ENCODE assay signal across 8 cellular contexts in genomic region chr13:50130686-50131051, GRCh38.
DNase-seq lines count a peak whose midpoint lies in the region; ATAC-seq lines count a peak whose summit lies in the region.

No MANE protein-coding gene starts in this region.

- H3K4me1 ChIP-seq in ES-I3 (ENCODE audit: insufficient read depth, low read length) (peaks cover 12% of the 10 kb centered on the region; the same call in 1 of the 2 replicates), HUES6 (ENCODE audit: control insufficient read depth, insufficient read depth, low read length) (peaks cover 51% of the 10 kb centered on the region), adipocyte (ENCODE audit: control insufficient read depth, insufficient read depth, low read length) (peaks cover 36% of the 10 kb centered on the region), iPS-15b (ENCODE audit: control insufficient read depth, insufficient read depth, low read length) (peaks cover 19% of the 10 kb centered on the region)

- peak overlapping the region; percentile 55 for H3K4me3 ChIP-seq in HUES6 (ENCODE audit: low read depth, low read length)
- peak overlapping the region; percentile 86 for H3K4me3 ChIP-seq in adipocyte (ENCODE audit: low read length)
- peak overlapping the region; percentile 59 for H3K4me3 ChIP-seq in iPS-15b (ENCODE audit: low read depth, low read length)

- peak; percentile 47 for DNase-seq in adipocyte (ENCODE audit: low read depth)
- peak; percentile 32 for DNase-seq in stimulated activated CD8-positive, alpha-beta memory T cell treated with anti-CD3 and anti-CD28 coated beads, Interleukin-4, amount 100 ng/mL, for 48 hours
- DNase-seq in NCI-H187 treated with DMSO at 0.1 percent for 48 hours (lab: John Stamatoyannopoulos, UW) = no peak
- DNase-seq in NCI-H510A (lab: John Stamatoyannopoulos, UW) = no peak

- ATAC-seq in HG03520 (IDR thresholded peaks at IDR 0.05; ENCODE audit: unreplicated experiment) = no peak

- H3K36me3 ChIP-seq in ES-I3 (ENCODE audit: insufficient read depth, low read length) (no peaks in the 10 kb centered on the region), HUES6 (ENCODE audit: control insufficient read depth, insufficient read depth, low read length) (no peaks in the 10 kb centered on the region), adipocyte (ENCODE audit: control insufficient read depth, insufficient read depth, low read length, severe bottlenecking) (no peaks in the 10 kb centered on the region), iPS-15b (ENCODE audit: control insufficient read depth, insufficient read depth, low read length) (no peaks in the 10 kb centered on the region)

- H3K27ac ChIP-seq in HUES6 (ENCODE audit: low read depth, low read length) = no peak overlapping the region

- H3K27me3 ChIP-seq in HUES6 (ENCODE audit: control insufficient read depth, insufficient read depth, low read length) (peaks cover 100% of the 10 kb centered on the region), adipocyte (replicated peaks; ENCODE audit: control insufficient read depth, insufficient read depth, low read length) (peaks cover 4% of the 10 kb centered on the region), iPS-15b (ENCODE audit: control insufficient read depth, insufficient read depth, low read length) (peaks cover 99% of the 10 kb centered on the region)

- H3K9me3 ChIP-seq in ES-I3 (ENCODE audit: control insufficient read depth, insufficient read depth, low read length) (no peaks in the 10 kb centered on the region), HUES6 (ENCODE audit: control insufficient read depth, insufficient read depth, low read depth, low read length) (no peaks in the 10 kb centered on the region), adipocyte (ENCODE audit: control insufficient read depth, low read length) (peaks cover 25% of the 10 kb centered on the region), iPS-15b (ENCODE audit: control insufficient read depth, insufficient read depth, low read length) (no peaks in the 10 kb centered on the region)

- H3K9ac ChIP-seq in ES-I3 (ENCODE audit: low read depth, low read length) = peak overlapping the region; percentile 50; the same call in 1 of the 2 replicates
- no peak overlapping the region for H3K9ac ChIP-seq in HUES6 (ENCODE audit: low read length)
- peak overlapping the region; percentile 90 for H3K9ac ChIP-seq in adipocyte (ENCODE audit: low read length)
- no peak overlapping the region for H3K9ac ChIP-seq in iPS-15b (ENCODE audit: low read depth, low read length)

Comparison
In these comparisons a context has a peak if more than half of its experiments do, and no peak if none do; other contexts are left out.
1. H3K9ac ChIP-seq: peak in ES-I3 (single experiment) and adipocyte (single experiment); none in HUES6 (single experiment) and iPS-15b (single experiment).
2. DNase-seq: peak in adipocyte (single experiment) and stimulated activated CD8-positive, alpha-beta memory T cell treated with anti-CD3 and anti-CD28 coated beads, Interleukin-4, amount 100 ng/mL, for 48 hours (single experiment); none in NCI-H187 treated with DMSO at 0.1 percent for 48 hours (single experiment) and NCI-H510A (single experiment).
3. Peak in every context shown above with its lines, with median percentiles within 50 percentile points of each other: H3K4me3 ChIP-seq.